ENCODE assay signal across 7 cellular contexts in the genomic region with DNA sequence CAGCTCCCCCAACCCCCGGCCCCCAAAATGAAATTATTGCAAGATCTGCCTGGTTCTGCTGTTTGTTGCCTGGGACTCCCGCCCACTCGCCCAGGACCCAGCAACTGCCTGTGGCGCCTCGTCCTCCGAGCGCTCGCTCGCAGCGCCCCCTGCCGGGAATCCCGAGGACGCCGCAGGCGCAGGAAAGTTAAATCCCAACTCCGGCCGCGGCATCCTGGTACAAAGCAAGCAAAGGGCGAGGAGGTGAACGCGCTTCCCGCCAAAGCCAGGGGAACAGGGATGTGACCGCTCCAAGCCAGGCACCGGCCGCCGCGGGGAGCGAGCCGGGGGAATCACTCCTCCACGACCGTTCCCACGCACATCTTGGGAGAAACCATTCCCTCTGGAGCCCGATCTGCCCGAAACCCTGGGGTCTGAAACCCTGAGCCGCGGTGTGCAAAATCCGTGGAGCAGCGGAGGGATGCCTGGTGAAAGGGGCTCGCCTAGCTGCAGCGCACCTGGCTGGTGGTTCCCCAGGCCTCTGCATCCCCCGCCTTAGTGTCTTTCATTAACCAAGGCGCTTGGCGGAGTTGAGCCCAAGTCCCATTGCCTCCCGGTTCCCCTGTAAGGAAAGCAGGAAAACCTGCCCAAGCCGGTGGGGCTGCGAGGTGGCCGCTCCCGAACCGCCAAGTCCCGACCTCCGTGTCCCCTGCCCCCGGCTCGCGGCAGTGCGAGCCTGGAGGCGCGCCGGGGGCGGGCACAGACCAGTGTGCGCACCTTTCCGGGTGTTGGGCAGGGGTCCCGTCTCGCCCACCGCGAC. TPM values are rescaled to one million over a fixed set of nuclear protein-coding genes. Genes with fewer than 3 reads are reported as not detected.
DNase-seq lines count a peak whose midpoint lies in the region; TF ChIP-seq lines count a peak whose summit lies in the region.

No MANE protein-coding gene starts in this region.

- H3K27ac ChIP-seq in muscle layer of colon (ENCODE audit: low read depth, low read length), result no peak overlapping the region
- no peak overlapping the region for H3K27ac ChIP-seq in subcutaneous abdominal adipose tissue (ENCODE audit: low read depth, low read length)

- H3K27me3 ChIP-seq in H7 (ENCODE audit: control insufficient read depth, insufficient read depth, low read length), result peaks cover 12% of the 10 kb centered on the region
- H3K27me3 ChIP-seq in muscle layer of colon (ENCODE audit: control insufficient read depth in 1 of 2, insufficient read depth in 2 of 2, low read length in 2 of 2), result no peaks in the 10 kb centered on the region
- H3K27me3 ChIP-seq in subcutaneous abdominal adipose tissue (ENCODE audit: control insufficient read depth in 5 of 5, insufficient read depth in 4 of 5, low read length in 5 of 5), result peaks cover 3 to 9% (median 6%) of the 10 kb centered on the region in 5 donors

- H3K4me1 ChIP-seq in muscle layer of colon (ENCODE audit: insufficient read depth, low read length), result peaks cover 10% of the 10 kb centered on the region
- peaks cover 0 to 36% (median 32%) of the 10 kb centered on the region in 5 donors for H3K4me1 ChIP-seq in subcutaneous abdominal adipose tissue (ENCODE audit: control insufficient read depth in 5 of 5, insufficient read depth in 5 of 5, low read length in 5 of 5)

- peak overlapping the region; percentile 64 for H3K4me3 ChIP-seq in GM12864 (ENCODE audit: low read depth, low read length)
- peak overlapping the region; percentile 86 for H3K4me3 ChIP-seq in H7 (ENCODE audit: insufficient read depth, low read depth, low read length)
- H3K4me3 ChIP-seq in fibroblast of mammary gland (ENCODE audit: control insufficient read depth, low read depth, low read length), result peak overlapping the region; percentile 44
- peak overlapping the region; percentile 71 to 78 for H3K4me3 ChIP-seq in muscle layer of colon (ENCODE audit: low read depth in 1 of 2, low read length in 2 of 2)
- H3K4me3 ChIP-seq in subcutaneous abdominal adipose tissue (ENCODE audit: low read depth in 1 of 5, low read length in 5 of 5), result peak overlapping the region; percentile 47 to 73 (median 63)

- H3K9me3 ChIP-seq in muscle layer of colon (ENCODE audit: low read length), result no peaks in the 10 kb centered on the region
- no peaks in the 10 kb centered on the region for H3K9me3 ChIP-seq in subcutaneous abdominal adipose tissue (ENCODE audit: control insufficient read depth in 5 of 5, low read length in 5 of 5)

- peak; percentile 35 for DNase-seq in GM12864 (ENCODE audit: low read depth)
- peak; percentile 86 for DNase-seq in H7
- DNase-seq in NCI-H1694 treated with DMSO at 0.1 percent for 48 hours (lab: John Stamatoyannopoulos, UW), result peak; percentile 29
- DNase-seq in activated T-cell treated with anti-CD3 and anti-CD28 coated beads for 24 hours (ENCODE audit: low read depth), result peak; percentile 11
- peak; percentile 78 for DNase-seq in fibroblast of mammary gland (ENCODE audit: low read depth)

- H3K36me3 ChIP-seq in H7 (replicated peaks; ENCODE audit: control insufficient read depth, insufficient read depth, low read length) (peaks cover 2% of the 10 kb centered on the region), muscle layer of colon (ENCODE audit: insufficient read depth, low read length) (peaks cover 4% of the 10 kb centered on the region), subcutaneous abdominal adipose tissue (ENCODE audit: control insufficient read depth in 5 of 5, insufficient read depth in 5 of 5, low read length in 5 of 5) (peaks cover 1 to 7% (median 7%) of the 10 kb centered on the region in 5 donors)

- peak; percentile 87 for TF ChIP-seq CTCF in GM12864 (IDR thresholded peaks at IDR 0.05; ENCODE audit: low read depth, low read length, missing control alignments)
- peak; percentile 81 for TF ChIP-seq CTCF in fibroblast of mammary gland (conservative IDR thresholded peaks at IDR 0.05; ENCODE audit: control insufficient read depth, insufficient read depth, low read depth, low read length)

- H3K9ac ChIP-seq in muscle layer of colon (ENCODE audit: low read length) (no peak overlapping the region), subcutaneous abdominal adipose tissue (ENCODE audit: low read length in 5 of 5) (peak overlapping the region in 3 of 5 donors; percentile 37 to 52 (median 45))

RNA-seq across cellular contexts. Expression of gene SEMA5A, which starts 1.2 kb away (rescaled TPM):
- 6.5 and 7.9 TPM in 2 replicates for total RNA-seq in H7 (2014; rRNA removed; shearing (Covaris generic))

Comparison
In these comparisons a context has a peak if more than half of its experiments do, and no peak if none do; other contexts are left out.
1. DNase-seq: peak in every context shown above with its lines; median percentile 86 in H7; 78 in fibroblast of mammary gland; 35 in GM12864; 29 in NCI-H1694 treated with DMSO at 0.1 percent for 48 hours; 11 in activated T-cell treated with anti-CD3 and anti-CD28 coated beads for 24 hours.